Comparison of ENCODE assay signal across 1 cellular context in genomic region chr1:26289158-26290059, GRCh38.
TF ChIP-seq lines count a peak whose summit lies in the region.

No MANE protein-coding gene starts in this region.

TF ChIP-seq in GM12878, 131 proteins besides CTCF, POLR2A, EP300 and RAD21 (continues in another document):
- TF ChIP-seq BACH1 (IDR thresholded peaks at IDR 0.05; ENCODE audit: borderline replicate concordance) = peak; percentile 20; the same call in 1 of the 2 replicates
- TF ChIP-seq TCF3 (IDR thresholded peaks at IDR 0.05; ENCODE audit: borderline replicate concordance, insufficient read depth, low read depth, low read length) = 0 out of 2 replicates have a peak, but pooled peaks have one; percentile 12
- TF ChIP-seq STAT1 (conservative IDR thresholded peaks at IDR 0.05) = no peak
- TF ChIP-seq PML (IDR thresholded peaks at IDR 0.05; ENCODE audit: low read length) = no peak
- TF ChIP-seq NR2F1 (conservative IDR thresholded peaks at IDR 0.05) = peak; percentile 67
- TF ChIP-seq TCF12 (IDR thresholded peaks at IDR 0.05; ENCODE audit: low read depth, low read length) = 0 out of 2 replicates have a peak, but pooled peaks have one; percentile 47
- no peak for TF ChIP-seq KLF5 (IDR thresholded peaks at IDR 0.05; ENCODE audit: partially characterized antibody)
- no peak for TF ChIP-seq ZNF622 (IDR thresholded peaks at IDR 0.05)
- TF ChIP-seq YBX1 (IDR thresholded peaks at IDR 0.05) = no peak
- TF ChIP-seq POLR2AphosphoS2 (IDR thresholded peaks at IDR 0.05; ENCODE audit: low read depth, low read length) = no peak
- no peak for TF ChIP-seq SKIL (IDR thresholded peaks at IDR 0.05; ENCODE audit: low read depth, poor library complexity, severe bottlenecking)
- peak; percentile 36; the same call in 1 of the 2 replicates for TF ChIP-seq ZNF592 (IDR thresholded peaks at IDR 0.05)
- no peak for TF ChIP-seq ZBTB11 (CRISPR knock-in tag; IDR thresholded peaks at IDR 0.05)
- TF ChIP-seq YY1 (IDR thresholded peaks at IDR 0.05; ENCODE audit: low read depth, low read length) = peak; percentile 7; the same call in 1 of the 2 replicates
- TF ChIP-seq CREM (IDR thresholded peaks at IDR 0.05; ENCODE audit: low read depth) = 0 out of 2 replicates have a peak, but pooled peaks have one; percentile 1
- no peak for TF ChIP-seq ATF3 (IDR thresholded peaks at IDR 0.05; ENCODE audit: borderline replicate concordance, extremely low read depth, low read depth, low read length)
- no peak for TF ChIP-seq ZNF384 (IDR thresholded peaks at IDR 0.05; ENCODE audit: borderline replicate concordance, low read depth, low read length)
- TF ChIP-seq BCLAF1 (IDR thresholded peaks at IDR 0.05) = no peak
- TF ChIP-seq MLLT1 (IDR thresholded peaks at IDR 0.05) = 0 out of 2 replicates have a peak, but pooled peaks have one; percentile 58
- peak; percentile 21 for TF ChIP-seq MEF2B (IDR thresholded peaks at IDR 0.05; ENCODE audit: partially characterized antibody, poor library complexity, severe bottlenecking)
- peak; percentile 33; the same call in 1 of the 2 replicates for TF ChIP-seq MTA2 (IDR thresholded peaks at IDR 0.05; ENCODE audit: low read depth)
- peak; percentile 40; the same call in 1 of the 2 replicates for TF ChIP-seq DPF2 (IDR thresholded peaks at IDR 0.05)
- TF ChIP-seq SMC3 (IDR thresholded peaks at IDR 0.05; ENCODE audit: borderline replicate concordance, low read length) = no peak
- TF ChIP-seq RCOR1 (conservative IDR thresholded peaks at IDR 0.05; ENCODE audit: low read depth, low read length) = no peak
- TF ChIP-seq NFYA (IDR thresholded peaks at IDR 0.05; ENCODE audit: borderline replicate concordance, low read depth, low read length) = no peak
- TF ChIP-seq USF1 (IDR thresholded peaks at IDR 0.05; ENCODE audit: borderline replicate concordance, extremely low read length, insufficient read depth, low read depth, low read length) = no peak
- TF ChIP-seq CHD2 (IDR thresholded peaks at IDR 0.05; ENCODE audit: borderline replicate concordance, low read depth, low read length) = 0 out of 2 replicates have a peak, but pooled peaks have one; percentile 25
- no peak for TF ChIP-seq JUND (IDR thresholded peaks at IDR 0.05; ENCODE audit: low read depth, low read length)
- no peak for TF ChIP-seq CBFB (IDR thresholded peaks at IDR 0.05; ENCODE audit: low read depth)
- TF ChIP-seq PRDM15 (CRISPR knock-in tag; IDR thresholded peaks at IDR 0.05) = 0 out of 2 replicates have a peak, but pooled peaks have one; percentile 41
- TF ChIP-seq MYC (IDR thresholded peaks at IDR 0.05; ENCODE audit: insufficient read depth, insufficient read length, insufficient replicate concordance, low read length, severe bottlenecking) = no peak
- no peak for TF ChIP-seq POU2F2 (IDR thresholded peaks at IDR 0.05; ENCODE audit: borderline replicate concordance, low read depth, low read length)
- TF ChIP-seq NBN (IDR thresholded peaks at IDR 0.05) = 0 out of 2 replicates have a peak, but pooled peaks have one; percentile 2
- 0 out of 4 replicates have a peak, but pooled peaks of 1 of the 2 experiments have one; percentile 6 for TF ChIP-seq ETV6 (conservative IDR thresholded peaks at IDR 0.05 in 1 of 2, IDR thresholded peaks at IDR 0.05 in 1 of 2; ENCODE audit: borderline replicate concordance in 1 of 2, low read depth in 1 of 2)
- peak; percentile 88; the same call in 1 of the 2 replicates for TF ChIP-seq PAX5 (IDR thresholded peaks at IDR 0.05; ENCODE audit: borderline replicate concordance, low read depth, low read length)
- no peak for TF ChIP-seq E2F4 (IDR thresholded peaks at IDR 0.05; ENCODE audit: low read depth, low read length)
